25 cellular contexts compared by ENCODE assay signal in genomic region chrX:17226736-17227135, GRCh38.
"Had no signal": no experiment of that assay in that cellular context is flagged by ENCODE, and none has a peak within 500 bp of the region (broad histone marks: within the 10 kb centered on the region; RNA-seq: fewer than 3 reads in every experiment).

No MANE protein-coding gene starts in this region.

- H3K4me2 ChIP-seq: hepatocyte had no signal

- DNase-seq: activated CD4-positive, alpha-beta T cell treated with anti-CD3 and anti-CD28 coated beads for 1 hour; activated CD4-positive, alpha-beta T cell treated with anti-CD3 and anti-CD28 coated beads, Interleukin-2, amount 50 U/mL, for 1 hour; activated CD8-positive, alpha-beta T cell treated with anti-CD3 and anti-CD28 coated beads for 36 hours; activated naive CD8-positive, alpha-beta T cell treated with anti-CD3 and anti-CD28 coated beads, Interleukin-2, amount 50 U/mL, for 24 hours; activated T-cell treated with anti-CD3 and anti-CD28 coated beads, Interleukin-2, amount 50 U/mL, for 4 hours; central memory CD4-positive, alpha-beta T cell; immature natural killer cell; midbrain; naive thymus-derived CD4-positive, alpha-beta T cell; ovary; retina; stimulated activated CD4-positive, alpha-beta T cell treated with anti-CD3 and anti-CD28 coated beads, Interleukin-12 subunit alpha, Interleukin-12 subunit beta, amount 100 ng/mL, for 4 hours; stimulated activated CD4-positive, alpha-beta T cell treated with anti-CD3 and anti-CD28 coated beads, Interleukin-4, amount 100 ng/mL, for 24 hours; T-helper 17 cell; T1000; upper lobe of right lung; WERI-Rb-1 had no signal

- H3K9me3 ChIP-seq: breast epithelium, gastroesophageal sphincter, ovary, thoracic aorta, upper lobe of right lung had no signal

- ATAC-seq: activated CD8-positive, alpha-beta T cell treated with anti-CD3 and anti-CD28 coated beads for 36 hours; activated naive CD8-positive, alpha-beta T cell treated with anti-CD3 and anti-CD28 coated beads, Interleukin-2, amount 50 U/mL, for 24 hours; activated T-cell treated with anti-CD3 and anti-CD28 coated beads, Interleukin-2, amount 50 U/mL, for 4 hours; activated T-helper 17 cell treated with anti-CD3 and anti-CD28 coated beads, Interleukin-2, amount 50 U/mL, for 72 hours; gastroesophageal sphincter; naive thymus-derived CD4-positive, alpha-beta T cell; sciatic nerve; stimulated activated effector memory CD8-positive, alpha-beta T cell treated with anti-CD3 and anti-CD28 coated beads, Interleukin-12 subunit alpha, Interleukin-12 subunit beta, amount 100 ng/mL, for 72 hours; T-helper 17 cell; upper lobe of right lung had no signal

- H3K36me3 ChIP-seq: breast epithelium, gastroesophageal sphincter, ovary, thoracic aorta, upper lobe of right lung, WERI-Rb-1 had no signal

- H3K27me3 ChIP-seq: gastroesophageal sphincter, hepatocyte, ovary, upper lobe of right lung had no signal

- H3K4me1 ChIP-seq: breast epithelium, gastroesophageal sphincter, upper lobe of right lung had no signal

- H2AFZ ChIP-seq: hepatocyte had no signal

- H3K4me3 ChIP-seq: breast epithelium, gastroesophageal sphincter, hepatocyte, ovary, skin epidermis, thoracic aorta, upper lobe of right lung had no signal

- H3K27ac ChIP-seq: breast epithelium, gastroesophageal sphincter, hepatocyte, ovary, skin epidermis, thoracic aorta, upper lobe of right lung, WERI-Rb-1 had no signal

- H3K79me2 ChIP-seq: hepatocyte had no signal
